Comparison of ENCODE assay signal across 13 cellular contexts in genomic region chr15:48858401-48858800, GRCh38. TPM values are rescaled to one million over a fixed set of nuclear protein-coding genes. Genes with fewer than 3 reads are reported as not detected.
DNase-seq lines count a peak whose midpoint lies in the region; ATAC-seq, FAIRE-seq and TF ChIP-seq lines count a peak whose summit lies in the region.
"Had no signal": no experiment of that assay in that cellular context is flagged by ENCODE, and none has a peak within 500 bp of the region (broad histone marks: within the 10 kb centered on the region; RNA-seq: fewer than 3 reads in every experiment).

No MANE protein-coding gene starts in this region.

- no peak overlapping the region for H2BK20ac ChIP-seq in IMR-90 (ENCODE audit: low read depth, low read length)

- H3K36me3 ChIP-seq in CD8-positive, alpha-beta memory T cell (ENCODE audit: insufficient read depth, low read length), result no peaks in the 10 kb centered on the region
- H3K36me3 ChIP-seq in IMR-90 (ENCODE audit: control insufficient read depth, insufficient read depth, low read length) (no peaks in the 10 kb centered on the region), HepG2 (replicated peaks in 1 of 2; ENCODE audit: control insufficient read depth in 1 of 2, insufficient read depth in 2 of 2, low read length in 2 of 2) (no peaks in the 10 kb centered on the region)
- H3K36me3 ChIP-seq: tibial artery had no signal

- no peak overlapping the region for H4K8ac ChIP-seq in IMR-90 (ENCODE audit: low read depth in 2 of 2, low read length in 2 of 2)

- no peak overlapping the region for H4K5ac ChIP-seq in IMR-90 (ENCODE audit: low read depth, low read length)

- no peak overlapping the region for H2BK15ac ChIP-seq in IMR-90 (ENCODE audit: low read depth, low read length)

- no peak overlapping the region for H2AFZ ChIP-seq in IMR-90 (replicated peaks; ENCODE audit: low read length, poor library complexity)
- no peak overlapping the region for H2AFZ ChIP-seq in HepG2 (ENCODE audit: low read length)

- no peak overlapping the region for H4K91ac ChIP-seq in IMR-90 (ENCODE audit: insufficient read depth, low read depth, low read length)

- BruUV-seq in IMR-90 (replicated peaks; lab: Mats Ljungman, UMichigan), result no TSS peak
- no TSS peak for BruUV-seq in HepG2 (replicated peaks; lab: Mats Ljungman, UMichigan)

- H3K4me1 Mint-ChIP-seq in CD8-positive, alpha-beta memory T cell, result peaks cover 0 to 5% (median 0%) of the 10 kb centered on the region in 3 donors

- peaks cover 9% of the 10 kb centered on the region; the same call in 1 of the 2 replicates for H3K9me1 ChIP-seq in IMR-90 (ENCODE audit: insufficient read depth, low read length)

- no peak overlapping the region for H3K4me3 ChIP-seq in CD8-positive, alpha-beta memory T cell (ENCODE audit: low read length)
- no peak overlapping the region for H3K4me3 ChIP-seq in IMR-90 (ENCODE audit: insufficient read depth, low read depth, low read length)
- H3K4me3 ChIP-seq in HepG2 (replicated peaks in 1 of 3; ENCODE audit: insufficient read depth in 1 of 3, low read depth in 2 of 3, low read length in 3 of 3), result no peak overlapping the region
- H3K4me3 ChIP-seq: tibial artery had no signal

- TF ChIP-seq POLR2A in IMR-90 (IDR thresholded peaks at IDR 0.05; ENCODE audit: low read depth, low read length) (no peak), erythroblast (IDR thresholded peaks at IDR 0.05; ENCODE audit: low read length) (peak; percentile 31), GM12892 (IDR thresholded peaks at IDR 0.05; ENCODE audit: low read depth, low read length) (no peak), HepG2 (IDR thresholded peaks at IDR 0.05; ENCODE audit: insufficient read depth in 1 of 2, low read depth in 2 of 2, low read length in 2 of 2) (no peak)

- no peaks in the 10 kb centered on the region for H3K27me3 ChIP-seq in CD8-positive, alpha-beta memory T cell (ENCODE audit: insufficient read depth, low read length, poor library complexity, severe bottlenecking)
- H3K27me3 ChIP-seq in IMR-90 (ENCODE audit: control insufficient read depth, insufficient read depth, low read length) (no peaks in the 10 kb centered on the region), HepG2 (ENCODE audit: control insufficient read depth in 1 of 2, insufficient read depth in 2 of 2, low read length in 2 of 2) (no peaks in the 10 kb centered on the region; a peak in 2 of 5 replicates)
- H3K27me3 ChIP-seq: tibial artery had no signal

- TF ChIP-seq RAD21 in IMR-90 (IDR thresholded peaks at IDR 0.05; ENCODE audit: low read length) (no peak), HepG2 (CRISPR knock-in tag; IDR thresholded peaks at IDR 0.05) (no peak)

- H3K14ac ChIP-seq in IMR-90 (replicated peaks; ENCODE audit: low read depth, low read length), result 0 out of 2 replicates have a peak overlapping the region, but pooled peaks have one; percentile 8

- peaks cover 0 to 2% (median 0%) of the 10 kb centered on the region in 5 donors for H3K9me3 Mint-ChIP-seq in CD8-positive, alpha-beta memory T cell
- H3K9me3 Mint-ChIP-seq: effector memory CD8-positive, alpha-beta T cell had no signal

- no peak overlapping the region for H3K4me3 Mint-ChIP-seq in CD8-positive, alpha-beta memory T cell
- H3K4me3 Mint-ChIP-seq: effector memory CD8-positive, alpha-beta T cell had no signal

- H3K27ac ChIP-seq in CD8-positive, alpha-beta memory T cell (ENCODE audit: low read depth, low read length), result peak overlapping the region; percentile 41
- no peak overlapping the region for H3K27ac ChIP-seq in IMR-90 (ENCODE audit: insufficient read depth, low read length)
- H3K27ac ChIP-seq in HepG2 (ENCODE audit: extremely low read length, insufficient read depth, low read length), result no peak overlapping the region
- H3K27ac ChIP-seq: tibial artery had no signal

- H2BK120ac ChIP-seq in IMR-90 (ENCODE audit: low read depth, low read length), result no peak overlapping the region

- WGBS in IMR-90 (ENCODE audit: extremely low coverage in 2 of 2, insufficient read length in 1 of 2), 2 experiments, result no CpG with 5 or more reads among the region's 2 CpGs
- 3% methylated on average over 2 of the region's 2 CpGs for WGBS in HepG2 (ENCODE audit: low lambda C conversion rate)

- H4K20me1 ChIP-seq in IMR-90 (ENCODE audit: insufficient read depth, low read length) (no peaks in the 10 kb centered on the region), HepG2 (ENCODE audit: insufficient read depth, low read length) (no peaks in the 10 kb centered on the region)

- H3K36me3 Mint-ChIP-seq in CD8-positive, alpha-beta memory T cell, result no peaks in the 10 kb centered on the region

- H3K27me3 Mint-ChIP-seq in CD8-positive, alpha-beta memory T cell, result peaks cover 0 to 3% of the 10 kb centered on the region in 2 donors

- TF ChIP-seq EP300 in HepG2 (IDR thresholded peaks at IDR 0.05; ENCODE audit: low read depth in 2 of 2, low read length in 2 of 2), result no peak
- TF ChIP-seq EP300 in HepG2 (CRISPR knock-in tag; IDR thresholded peaks at IDR 0.05; ENCODE audit: borderline replicate concordance), result no peak

- FAIRE-seq in GM12892 (lab: Jason Lieb, UNC) (no peak), HepG2 (lab: Jason Lieb, UNC) (no peak), HTR-8/SVneo (lab: Jason Lieb, UNC) (no peak)

- peak overlapping the region; percentile 39; the same call in 1 of the 2 replicates for H3K18ac ChIP-seq in IMR-90 (ENCODE audit: low read depth, low read length)

- no peak overlapping the region for H3K4ac ChIP-seq in IMR-90 (ENCODE audit: low read depth, low read length)

- intact Hi-C loops in IMR-90 (cut with micrococcal nuclease), result no loop called here
- intact Hi-C loops in HepG2 (cut with micrococcal nuclease; ENCODE audit: unreplicated experiment), result no loop called here

- no peak overlapping the region for H3K27ac Mint-ChIP-seq in CD8-positive, alpha-beta memory T cell
- H3K27ac Mint-ChIP-seq: effector memory CD8-positive, alpha-beta T cell had no signal

- H3K79me2 ChIP-seq in HepG2 (ENCODE audit: insufficient read depth, low read length), result no peaks in the 10 kb centered on the region

- CTCF ChIA-PET in CD8-positive, alpha-beta memory T cell (lab: Charles Lee), result interaction anchor here (1.3 to 5.3 kb wide), 4 partner anchors 563 to 1287 kb away, joined by 3 to 38 read pairs (median 4); partner anchors contain the start of gene FGF7
- CTCF ChIA-PET in IMR-90 (lab: Yijun Ruan, JAX) (interaction anchor here (4.7 kb wide), 1 partner anchor 107 kb away, joined by 36 read pairs; the partner anchor contains the start of gene SHC4), HepG2 (lab: Yijun Ruan, JAX; ENCODE audit: low intra/inter-chr PET ratio, low total read pairs) (no interaction called here)

- POLR2A ChIA-PET in CD8-positive, alpha-beta memory T cell (lab: Charles Lee), result no interaction called here
- POLR2A ChIA-PET in IMR-90 (lab: Charles Lee; ENCODE audit: unreplicated experiment), result no interaction called here
- POLR2A ChIA-PET in HepG2 (lab: Yijun Ruan, JAX), result no interaction called here

- no peak overlapping the region for H3K9ac ChIP-seq in IMR-90 (ENCODE audit: low read depth, low read length)
- H3K9ac ChIP-seq in HepG2 (ENCODE audit: insufficient read depth, low read depth, low read length), result no peak overlapping the region

- H2BK5ac ChIP-seq in IMR-90 (ENCODE audit: low read depth, low read length, poor library complexity, severe bottlenecking), result peak overlapping the region; percentile 21

- H3K79me1 ChIP-seq in IMR-90 (ENCODE audit: low read depth in 1 of 2, low read length in 2 of 2), result peaks cover 0 to 14% of the 10 kb centered on the region in 2 experiments; a peak in 2 of 4 replicates

- no peak overlapping the region for H3K56ac ChIP-seq in IMR-90 (ENCODE audit: extremely low read depth, insufficient read depth, low read length)

- peak overlapping the region; percentile 23; the same call in 1 of the 2 replicates for H3K23ac ChIP-seq in IMR-90 (ENCODE audit: low read depth, low read length)

- H3K9me3 ChIP-seq in CD8-positive, alpha-beta memory T cell (ENCODE audit: low read length), result no peaks in the 10 kb centered on the region
- H3K9me3 ChIP-seq in IMR-90 (ENCODE audit: control insufficient read depth, insufficient read depth, low read length) (no peaks in the 10 kb centered on the region), HepG2 (ENCODE audit: low read length) (no peaks in the 10 kb centered on the region)
- H3K9me3 ChIP-seq: tibial artery had no signal

- no peak overlapping the region for H2AK9ac ChIP-seq in IMR-90 (replicated peaks; ENCODE audit: low read depth, low read length, poor library complexity)

- DNase-seq in CD8-positive, alpha-beta memory T cell, result no peak
- DNase-seq in IMR-90 (peak; percentile 70), RPMI7951 (ENCODE audit: low read depth) (peak; percentile 57), erythroblast (lab: John Stamatoyannopoulos, UW) (peak; percentile 83 to 84), GM12892 (ENCODE audit: insufficient read length) (no peak), HepG2 (ENCODE audit: low spot score) (no peak), HTR-8/SVneo (ENCODE audit: insufficient read length, low spot score) (no peak)
- DNase-seq: activated CD4-positive, alpha-beta T cell treated with anti-CD3 and anti-CD28 coated beads, Interleukin-2, amount 50 U/mL, for 4 hours; effector memory CD8-positive, alpha-beta T cell; midbrain; SW 1271; tibial artery had no signal

- no peak overlapping the region for H2AK5ac ChIP-seq in IMR-90 (ENCODE audit: low read depth, low read length)

- ATAC-seq in IMR-90 (ENCODE audit: low read depth), result peak; percentile 25; the same call in 1 of the 2 replicates
- ATAC-seq in HG02970 (IDR thresholded peaks at IDR 0.05; ENCODE audit: low FRiP score, unreplicated experiment), result no peak
- no peak for ATAC-seq in HepG2
- ATAC-seq: effector memory CD8-positive, alpha-beta T cell had no signal

- H3K4me2 ChIP-seq in IMR-90 (ENCODE audit: low read depth, low read length) (no peak overlapping the region), HepG2 (ENCODE audit: low read depth, low read length) (no peak overlapping the region)

- no peaks in the 10 kb centered on the region for H3K4me1 ChIP-seq in CD8-positive, alpha-beta memory T cell (ENCODE audit: insufficient read depth, low read length)
- peaks cover 18% of the 10 kb centered on the region for H3K4me1 ChIP-seq in IMR-90 (ENCODE audit: control insufficient read depth, insufficient read depth, low read length)
- peaks cover 11% of the 10 kb centered on the region for H3K4me1 ChIP-seq in HepG2 (ENCODE audit: insufficient read depth, low read length)

- in situ Hi-C loops in IMR-90 (cut with MboI; ENCODE audit: low sequenced_read_pairs) (loop anchor here (25.0 kb wide), 1 partner anchor 554 kb away; the partner anchor contains the start of gene FGF7), HepG2 (cut with HindIII; ENCODE audit: extremely low pct_ligation_motif_present, low pct_unique_long_range_greater_than_20kb) (loop anchor here (25.0 kb wide), 1 partner anchor 229 kb away; no protein-coding TSS in a partner anchor)

- dilution Hi-C loops in IMR-90 (cut with HindIII; ENCODE audit: low sequenced_read_pairs, unreplicated experiment), result no loop called here

- TF ChIP-seq CTCF in IMR-90 (conservative IDR thresholded peaks at IDR 0.05; ENCODE audit: low read depth, low read length) (no peak), HepG2 (CRISPR knock-in tag; IDR thresholded peaks at IDR 0.05) (no peak)

RNA-seq across cellular contexts. Expression of gene EID1, which starts 19.5 kb away (rescaled TPM):
- 100 to 1,000 TPM; 113 to 125 TPM for total RNA-seq in CD8-positive, alpha-beta memory T cell
- 183 TPM for polyA plus RNA-seq in CD8-positive, alpha-beta memory T cell
- total RNA-seq in IMR-90 (2012; rRNA removed), result 147 and 308 TPM in 2 replicates
- polyA plus RNA-seq in IMR-90 (2012; rRNA removed), result 162 and 191 TPM in 2 replicates
- polyA plus RNA-seq in IMR-90 (2012; cell fraction: cytosol; rRNA removed), result 116 and 250 TPM in 2 replicates
- 31.4 and 62.4 TPM in 2 replicates for polyA plus RNA-seq in IMR-90 (2012; cell fraction: nucleus; rRNA removed; ENCODE audit: low replicate concordance)
- total RNA-seq in RPMI7951 (2014; rRNA removed; shearing (Covaris generic)), result 414 and 460 TPM in 2 replicates
- 94.7 TPM for polyA plus RNA-seq in GM12892 (2012; ENCODE audit: missing spikeins)
- 5.4 and 8.0 TPM in 2 replicates for total RNA-seq in HepG2 (2016; rRNA removed; fragmentation: Illumina TruSeq; extraction: Trizol)
- total RNA-seq in HepG2 (2016; cell fraction: cytosol; rRNA removed; fragmentation: Illumina TruSeq; extraction: Trizol; ENCODE audit: low read depth), result 0.20 and 0.26 TPM in 2 replicates
- 5.8 and 10.1 TPM in 2 replicates for total RNA-seq in HepG2 (2016; cell fraction: insoluble cytoplasmic fraction; rRNA removed; fragmentation: Illumina TruSeq; extraction: Trizol)
- total RNA-seq in HepG2 (2016; cell fraction: membrane; rRNA removed; fragmentation: Illumina TruSeq; extraction: Trizol), result 0.99 and 1.3 TPM in 2 replicates
- total RNA-seq in HepG2 (2016; cell fraction: nucleus; rRNA removed; fragmentation: Illumina TruSeq; extraction: Trizol), result 1.7 and 2.3 TPM in 2 replicates
- 1.7 and 2.2 TPM in 2 replicates for polyA plus RNA-seq in HepG2 (2011; rRNA removed)
- polyA plus RNA-seq in HepG2 (2011; cell fraction: cytosol; rRNA removed), result 1.7 and 1.8 TPM in 2 replicates
- polyA plus RNA-seq in HepG2 (2011; cell fraction: nucleus; rRNA removed), result 0.23 and 0.26 TPM in 2 replicates
- polyA plus RNA-seq in HepG2 (2012), result 0.79 and 1.1 TPM in 2 replicates
- 0.38 and 0.42 TPM in 2 replicates for polyA plus RNA-seq in HepG2 (2016; cell fraction: cytosol; fragmentation: Illumina TruSeq; extraction: Trizol; ENCODE audit: low read depth)
- polyA plus RNA-seq in HepG2 (2016; cell fraction: insoluble cytoplasmic fraction; fragmentation: Illumina TruSeq; extraction: Trizol; ENCODE audit: low read depth), result 9.2 TPM in 2 replicates
- 0.95 and 1.4 TPM in 2 replicates for polyA plus RNA-seq in HepG2 (2016; cell fraction: membrane; fragmentation: Illumina TruSeq; extraction: Trizol; ENCODE audit: low read depth)
- 2.4 and 5.1 TPM in 2 replicates for polyA plus RNA-seq in HepG2 (2016; cell fraction: nucleus; fragmentation: Illumina TruSeq; extraction: Trizol; ENCODE audit: insufficient read depth, low read depth)
- polyA minus RNA-seq in HepG2 (2011; rRNA and poly(A)+ RNA removed; ENCODE audit: low replicate concordance), result 0.26 and 32.6 TPM in 2 replicates
- 0.69 and 1.3 TPM in 2 replicates for polyA minus RNA-seq in HepG2 (2011; cell fraction: cytosol; rRNA and poly(A)+ RNA removed)
- 0.87 and 1.3 TPM in 2 replicates for polyA minus RNA-seq in HepG2 (2011; cell fraction: nucleus; rRNA and poly(A)+ RNA removed)

RNA-seq across cellular contexts. Expression of gene CEP152, which starts 47.5 kb away (rescaled TPM):
- 10 to 100 TPM; 19.7 to 20.7 TPM for total RNA-seq in CD8-positive, alpha-beta memory T cell
- polyA plus RNA-seq in CD8-positive, alpha-beta memory T cell, result 6.5 TPM
- 7.3 and 10.3 TPM in 2 replicates for total RNA-seq in IMR-90 (2012; rRNA removed)
- polyA plus RNA-seq in IMR-90 (2012; rRNA removed), result 1.4 and 2.1 TPM in 2 replicates
- polyA plus RNA-seq in IMR-90 (2012; cell fraction: cytosol; rRNA removed), result 0.09 and 0.30 TPM in 2 replicates
- 0.35 and 1.2 TPM in 2 replicates for polyA plus RNA-seq in IMR-90 (2012; cell fraction: nucleus; rRNA removed; ENCODE audit: low replicate concordance)
- total RNA-seq in RPMI7951 (2014; rRNA removed; shearing (Covaris generic)), result 26.8 and 34.5 TPM in 2 replicates
- polyA plus RNA-seq in GM12892 (2012; ENCODE audit: missing spikeins), result 11.3 TPM
- total RNA-seq in HepG2 (2016; rRNA removed; fragmentation: Illumina TruSeq; extraction: Trizol), result 14.7 and 20.2 TPM in 2 replicates
- 1.2 and 1.9 TPM in 2 replicates for total RNA-seq in HepG2 (2016; cell fraction: cytosol; rRNA removed; fragmentation: Illumina TruSeq; extraction: Trizol; ENCODE audit: low read depth)
- total RNA-seq in HepG2 (2016; cell fraction: insoluble cytoplasmic fraction; rRNA removed; fragmentation: Illumina TruSeq; extraction: Trizol), result 15.0 and 18.5 TPM in 2 replicates
- 2.5 and 2.8 TPM in 2 replicates for total RNA-seq in HepG2 (2016; cell fraction: membrane; rRNA removed; fragmentation: Illumina TruSeq; extraction: Trizol)
- total RNA-seq in HepG2 (2016; cell fraction: nucleus; rRNA removed; fragmentation: Illumina TruSeq; extraction: Trizol), result 30.2 and 35.8 TPM in 2 replicates
- polyA plus RNA-seq in HepG2 (2011; rRNA removed), result 0.82 and 1.3 TPM in 2 replicates
- polyA plus RNA-seq in HepG2 (2011; cell fraction: cytosol; rRNA removed), result 0.62 and 0.77 TPM in 2 replicates
- 1.4 and 2.1 TPM in 2 replicates for polyA plus RNA-seq in HepG2 (2011; cell fraction: nucleus; rRNA removed)
- 2.4 and 4.1 TPM in 2 replicates for polyA plus RNA-seq in HepG2 (2012)
- polyA plus RNA-seq in HepG2 (2016; cell fraction: cytosol; fragmentation: Illumina TruSeq; extraction: Trizol; ENCODE audit: low read depth), result 0.10 and 0.26 TPM in 2 replicates
- 7.5 and 7.9 TPM in 2 replicates for polyA plus RNA-seq in HepG2 (2016; cell fraction: insoluble cytoplasmic fraction; fragmentation: Illumina TruSeq; extraction: Trizol; ENCODE audit: low read depth)
- polyA plus RNA-seq in HepG2 (2016; cell fraction: membrane; fragmentation: Illumina TruSeq; extraction: Trizol; ENCODE audit: low read depth), result 0.38 and 0.42 TPM in 2 replicates
- polyA plus RNA-seq in HepG2 (2016; cell fraction: nucleus; fragmentation: Illumina TruSeq; extraction: Trizol; ENCODE audit: insufficient read depth, low read depth), result 13.1 and 14.4 TPM in 2 replicates
- 2.7 and 39.8 TPM in 2 replicates for polyA minus RNA-seq in HepG2 (2011; rRNA and poly(A)+ RNA removed; ENCODE audit: low replicate concordance)
- polyA minus RNA-seq in HepG2 (2011; cell fraction: cytosol; rRNA and poly(A)+ RNA removed), result 1.8 and 2.5 TPM in 2 replicates
- 17.9 and 54.2 TPM in 2 replicates for polyA minus RNA-seq in HepG2 (2011; cell fraction: nucleus; rRNA and poly(A)+ RNA removed)

Comparison
In these comparisons a context has a peak if more than half of its experiments do, and no peak if none do; other contexts are left out.
1. DNase-seq: peak in IMR-90 (single experiment), RPMI7951 (single experiment) and erythroblast (2 of 2); none in CD8-positive, alpha-beta memory T cell (0 of 5), GM12892 (single experiment), HepG2 (single experiment) and HTR-8/SVneo (single experiment).
2. RNA of gene EID1, which starts 19.5 kb away (total RNA-seq): 414 to 460 TPM in RPMI7951, 147 to 308 TPM in IMR-90 and 113 to 125 TPM in CD8-positive, alpha-beta memory T cell; 0.20 to 10.1 TPM in HepG2; every median in the first group is over 10 times any median in the second.